9 cellular contexts compared by ENCODE assay signal in the genomic region with DNA sequence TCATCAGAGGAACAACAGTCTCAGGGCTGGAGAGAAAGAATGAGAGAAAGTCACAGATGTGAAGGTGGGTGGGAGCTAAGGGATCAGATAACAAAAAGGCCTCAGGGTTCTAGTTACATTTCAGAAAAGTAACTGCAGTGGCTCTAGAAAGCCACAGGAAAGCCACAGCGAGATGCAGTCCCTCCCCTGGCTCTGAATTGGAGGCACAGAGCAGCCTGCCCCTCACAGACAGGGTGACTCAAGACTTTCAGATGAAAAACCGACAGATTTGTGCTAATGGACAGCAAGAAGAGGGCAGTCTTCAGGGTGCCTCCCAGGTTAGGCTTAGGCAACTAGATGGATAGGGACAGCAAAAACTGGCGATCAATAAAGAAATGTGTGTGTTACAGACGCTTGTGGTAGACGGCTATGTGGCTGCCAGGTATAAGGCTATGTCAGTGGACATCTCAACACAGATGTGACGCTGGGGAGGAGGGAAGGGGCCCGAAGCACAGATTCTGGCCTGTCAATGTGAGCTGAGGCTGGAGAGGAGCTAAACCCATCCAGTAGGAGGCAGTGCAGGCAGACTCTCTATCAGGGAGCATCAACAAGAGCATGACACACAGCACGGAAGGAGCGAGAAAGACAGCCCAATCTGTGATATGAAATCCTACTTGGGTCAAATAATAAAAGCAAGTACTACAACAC. TPM values are rescaled to one million over a fixed set of nuclear protein-coding genes. Genes with fewer than 3 reads are reported as not detected.
DNase-seq lines count a peak whose midpoint lies in the region; ATAC-seq and TF ChIP-seq lines count a peak whose summit lies in the region.
"Had no signal": no experiment of that assay in that cellular context is flagged by ENCODE, and none has a peak within 500 bp of the region (broad histone marks: within the 10 kb centered on the region; RNA-seq: fewer than 3 reads in every experiment).

No MANE protein-coding gene starts in this region.

- no peaks in the 10 kb centered on the region for H3K9me3 ChIP-seq in esophagus muscularis mucosa

- peak; percentile 15 for DNase-seq in NK-92 treated with Interleukin-12 subunit alpha and Interleukin-12 subunit beta, amount 100 ng/mL, for 24 hours (lab: John Stamatoyannopoulos, UW)
- no peak for DNase-seq in NK-92 (lab: John Stamatoyannopoulos, UW; ENCODE audit: unreplicated experiment)
- peak; percentile 52 for DNase-seq in activated CD4-positive, alpha-beta T cell treated with anti-CD3 and anti-CD28 coated beads, Interleukin-2, amount 50 U/mL, for 1 hour
- no peak for DNase-seq in foreskin fibroblast
- DNase-seq in stimulated activated naive CD4-positive, alpha-beta T cell (lab: John Stamatoyannopoulos, UW): peak; percentile 7 to 46 (median 16)
- DNase-seq in esophagus muscularis mucosa (ENCODE audit: extremely low spot score): no peak

- no peak for TF ChIP-seq POLR2A in esophagus muscularis mucosa (IDR thresholded peaks at IDR 0.05; ENCODE audit: low read depth)

- H3K4me1 ChIP-seq in esophagus muscularis mucosa: no peaks in the 10 kb centered on the region

- intact Hi-C loops in esophagus muscularis mucosa (cut with DNase I): no loop called here

- 78% methylated on average over 9 of the region's 9 CpGs for WGBS in esophagus muscularis mucosa

- TF ChIP-seq CTCF in foreskin fibroblast (IDR thresholded peaks at IDR 0.05; ENCODE audit: low read depth, low read length): peak; percentile 14
- no peak for TF ChIP-seq CTCF in esophagus muscularis mucosa (IDR thresholded peaks at IDR 0.05)

- ATAC-seq in GM18870 (IDR thresholded peaks at IDR 0.05; ENCODE audit: unreplicated experiment): no peak
- no peak for ATAC-seq in HG02870 (IDR thresholded peaks at IDR 0.05; ENCODE audit: unreplicated experiment)

- no peaks in the 10 kb centered on the region for H3K27me3 ChIP-seq in esophagus muscularis mucosa
- H3K27me3 ChIP-seq: BLaER1 treated with 17β-estradiol and CSF1 and Interleukin-3, amounts not matched to agents 10 nM and 100 nM had no signal

- TF ChIP-seq EP300 in esophagus muscularis mucosa (IDR thresholded peaks at IDR 0.05): no peak

- H3K36me3 ChIP-seq in esophagus muscularis mucosa: peaks cover 15 to 92% (median 61%) of the 10 kb centered on the region in 4 donors

- H3K27ac ChIP-seq in esophagus muscularis mucosa (replicated peaks in 1 of 4): no peak overlapping the region
- H3K27ac ChIP-seq: BLaER1 treated with 17β-estradiol and CSF1 and Interleukin-3, amounts not matched to agents 10 nM and 100 nM had no signal

- H3K4me3 ChIP-seq in foreskin fibroblast (ENCODE audit: low read depth in 1 of 2, low read length in 2 of 2): no peak overlapping the region
- no peak overlapping the region for H3K4me3 ChIP-seq in esophagus muscularis mucosa
- H3K4me3 ChIP-seq: BLaER1 treated with 17β-estradiol and CSF1 and Interleukin-3, amounts not matched to agents 10 nM and 100 nM had no signal

RNA-seq across cellular contexts. Expression of gene UNC50, which starts 26.2 kb away (rescaled TPM):
- 10 to 100 TPM; 34.0 to 51.4 (median 40.7) TPM for total RNA-seq in esophagus muscularis mucosa

RNA-seq across cellular contexts. Expression of gene COA5, which starts 26.2 kb away (rescaled TPM):
- 10 to 100 TPM; 28.3 to 48.2 (median 31.7) TPM for total RNA-seq in esophagus muscularis mucosa

Comparison
In these comparisons a context has a peak if more than half of its experiments do, and no peak if none do; other contexts are left out.
1. DNase-seq: peak in NK-92 treated with Interleukin-12 subunit alpha and Interleukin-12 subunit beta, amount 100 ng/mL, for 24 hours (single experiment), activated CD4-positive, alpha-beta T cell treated with anti-CD3 and anti-CD28 coated beads, Interleukin-2, amount 50 U/mL, for 1 hour (single experiment) and stimulated activated naive CD4-positive, alpha-beta T cell (6 of 6); none in NK-92 (single experiment), foreskin fibroblast (0 of 2) and esophagus muscularis mucosa (single experiment).